Comparison of ENCODE assay signal across 10 cellular contexts in the genomic region with DNA sequence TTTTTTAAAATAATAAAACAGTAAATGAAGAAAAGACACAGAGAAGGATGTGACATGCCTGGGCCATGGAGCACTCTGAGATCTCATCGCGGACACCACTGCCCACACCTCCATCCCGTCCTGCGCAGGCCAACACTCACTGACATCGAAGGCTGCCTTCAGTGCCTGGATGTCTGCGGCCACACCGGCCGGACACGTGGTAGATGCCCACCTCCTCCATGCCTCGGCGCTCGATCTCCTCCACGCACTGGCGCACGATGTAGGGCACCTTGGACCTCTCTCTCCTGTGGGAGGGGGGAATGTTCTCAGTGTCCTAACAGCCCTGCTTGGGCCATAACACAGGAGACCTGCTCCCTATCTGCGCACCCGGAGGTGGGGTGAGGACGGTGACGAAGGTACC. TPM values are rescaled to one million over a fixed set of nuclear protein-coding genes. Genes with fewer than 3 reads are reported as not detected.
DNase-seq lines count a peak whose midpoint lies in the region; ATAC-seq and TF ChIP-seq lines count a peak whose summit lies in the region.
"Not testable (repeated sequence)": the region's sequence is repeated elsewhere in the genome, so short reads cannot be mapped to it uniquely, and the experiment has no call there.
"Had no signal": no experiment of that assay in that cellular context is flagged by ENCODE, and none has a peak within 500 bp of the region (broad histone marks: within the 10 kb centered on the region; RNA-seq: fewer than 3 reads in every experiment).

No MANE protein-coding gene starts in this region.

- intact Hi-C loops in dendritic cell treated with granulocyte-macrophage colony-stimulating factor and Interleukin-4, amounts not matched to agents 40 ng/mL and 50 ng/mL, for 4 days (cut with micrococcal nuclease), result not testable (repeated sequence)

- not testable (repeated sequence) for DNase-seq in WTC11 (ENCODE audit: low spot score); cardiac muscle cell (ENCODE audit: low read depth in 1 of 2, low spot score in 1 of 2); memory B cell (ENCODE audit: low spot score in 2 of 2); nephron progenitor cell; trophoblast cell
- peak; percentile 58 for DNase-seq in type B pancreatic cell (ENCODE audit: extremely low spot score, unreplicated experiment)

- no CpG with 5 or more reads among the region's 19 CpGs for WGBS in trophoblast cell (ENCODE audit: extremely low coverage, insufficient coverage, insufficient read length)

- not testable (repeated sequence) for H3K23ac ChIP-seq in trophoblast cell (ENCODE audit: low read length)

- not testable (repeated sequence) for H3K36me3 Mint-ChIP-seq in WTC11; dendritic cell treated with granulocyte-macrophage colony-stimulating factor and Interleukin-4, amounts not matched to agents 40 ng/mL and 50 ng/mL, for 4 days (ENCODE audit: low read depth); memory B cell; nephron progenitor cell (ENCODE audit: low read depth); type B pancreatic cell

- H3K18ac ChIP-seq in trophoblast cell (ENCODE audit: low read length), result peak overlapping the region; percentile 20

- H3K9me3 ChIP-seq in BLaER1 treated with 17β-estradiol and CSF1 and Interleukin-3, amounts not matched to agents 10 nM and 100 nM (replicated peaks in 1 of 11); cardiac muscle cell (ENCODE audit: low read depth); trophoblast cell (ENCODE audit: insufficient read depth, low read depth, low read length): not testable (repeated sequence)

- H4K20me1 ChIP-seq in BLaER1 treated with 17β-estradiol and CSF1 and Interleukin-3, amounts not matched to agents 10 nM and 100 nM, result not testable (repeated sequence)

- H3K4ac ChIP-seq in trophoblast cell (ENCODE audit: low read depth, low read length), result not testable (repeated sequence)

- not testable (repeated sequence) for TF ChIP-seq CTCF in WTC11 (IDR thresholded peaks at IDR 0.05); cardiac muscle cell (IDR thresholded peaks at IDR 0.05; ENCODE audit: low read depth, low read length); nephron progenitor cell (IDR thresholded peaks at IDR 0.05); type B pancreatic cell (conservative IDR thresholded peaks at IDR 0.05)

- H3K9ac ChIP-seq in BLaER1 treated with 17β-estradiol and CSF1 and Interleukin-3, amounts not matched to agents 10 nM and 100 nM, result peak overlapping the region in 1 of 11 experiments; percentile 49; a peak in 1 of 22 replicates
- H3K9ac ChIP-seq in trophoblast cell (ENCODE audit: low read length), result not testable (repeated sequence)

- not testable (repeated sequence) for H3K9me3 Mint-ChIP-seq in WTC11; dendritic cell treated with granulocyte-macrophage colony-stimulating factor and Interleukin-4, amounts not matched to agents 40 ng/mL and 50 ng/mL, for 4 days; memory B cell; nephron progenitor cell; type B pancreatic cell

- H3K27ac Mint-ChIP-seq in WTC11 (0 out of 2 replicates have a peak overlapping the region, but pooled peaks have one; percentile 15), memory B cell (peak overlapping the region; percentile 45), nephron progenitor cell (peak overlapping the region; percentile 72)
- peak overlapping the region; percentile 61 for H3K27ac Mint-ChIP-seq in dendritic cell treated with granulocyte-macrophage colony-stimulating factor and Interleukin-4, amounts not matched to agents 40 ng/mL and 50 ng/mL, for 4 days
- H3K27ac Mint-ChIP-seq in type B pancreatic cell, result not testable (repeated sequence)

- H3K79me2 ChIP-seq in trophoblast cell (ENCODE audit: control insufficient read depth, insufficient read depth, low read length, poor library complexity), result not testable (repeated sequence)

- peak overlapping the region; percentile 24 for H2BK12ac ChIP-seq in trophoblast cell (ENCODE audit: low read length)

- H2AK5ac ChIP-seq in trophoblast cell (ENCODE audit: low read length), result not testable (repeated sequence)

- H3K79me1 ChIP-seq in trophoblast cell (ENCODE audit: low read length), result not testable (repeated sequence)

- not testable (repeated sequence) for H4K12ac ChIP-seq in trophoblast cell (ENCODE audit: low read depth, low read length)

- POLR2A ChIA-PET in WTC11 (lab: Charles Lee), result not testable (repeated sequence)

- H3K27ac ChIP-seq in BLaER1 treated with 17β-estradiol and CSF1 and Interleukin-3, amounts not matched to agents 10 nM and 100 nM, result peak overlapping the region in 7 of 11 experiments; percentile 38 to 80 (median 70); a peak in 12 of 22 replicates
- peak overlapping the region; percentile 85 for H3K27ac ChIP-seq in cardiac muscle cell
- not testable (repeated sequence) for H3K27ac ChIP-seq in trophoblast cell (ENCODE audit: low read depth, low read length)

- not testable (repeated sequence) for H3K4me3 ChIP-seq in BLaER1 treated with 17β-estradiol and CSF1 and Interleukin-3, amounts not matched to agents 10 nM and 100 nM; cardiac muscle cell; trophoblast cell (ENCODE audit: low read depth, low read length)

- CTCF ChIA-PET in WTC11 (lab: Charles Lee), result not testable (repeated sequence)

- H2AFZ ChIP-seq in trophoblast cell (ENCODE audit: insufficient read depth, low read length, poor library complexity), result not testable (repeated sequence)

- peaks cover 21 to 54% (median 43%) of the 10 kb centered on the region in 10 experiments for H3K4me1 ChIP-seq in BLaER1 treated with 17β-estradiol and CSF1 and Interleukin-3, amounts not matched to agents 10 nM and 100 nM
- H3K4me1 ChIP-seq in cardiac muscle cell (ENCODE audit: low read depth), result not testable (repeated sequence)
- H3K4me1 ChIP-seq in trophoblast cell (ENCODE audit: control insufficient read depth in 1 of 2, insufficient read depth in 2 of 2, low read length in 2 of 2), result peaks cover 3 to 14% of the 10 kb centered on the region in 2 experiments

- not testable (repeated sequence) for H4K91ac ChIP-seq in trophoblast cell (ENCODE audit: low read depth, low read length)

- H2BK5ac ChIP-seq in trophoblast cell (ENCODE audit: low read depth, low read length, poor library complexity), result not testable (repeated sequence)

- H3K4me2 ChIP-seq in BLaER1 treated with 17β-estradiol and CSF1 and Interleukin-3, amounts not matched to agents 10 nM and 100 nM, result peak overlapping the region in 8 of 11 experiments; percentile 37 to 77 (median 60); a peak in 8 of 22 replicates
- not testable (repeated sequence) for H3K4me2 ChIP-seq in trophoblast cell (ENCODE audit: low read length)

- not testable (repeated sequence) for H3K36me3 ChIP-seq in BLaER1 treated with 17β-estradiol and CSF1 and Interleukin-3, amounts not matched to agents 10 nM and 100 nM; cardiac muscle cell; trophoblast cell (ENCODE audit: control insufficient read depth in 1 of 2, insufficient read depth in 2 of 2, low read length in 2 of 2)

- H4K8ac ChIP-seq in trophoblast cell (ENCODE audit: low read depth, low read length), result not testable (repeated sequence)

- not testable (repeated sequence) for H3K27me3 Mint-ChIP-seq in WTC11 (ENCODE audit: low read depth); dendritic cell treated with granulocyte-macrophage colony-stimulating factor and Interleukin-4, amounts not matched to agents 40 ng/mL and 50 ng/mL, for 4 days; memory B cell; nephron progenitor cell (ENCODE audit: low read depth, poor library complexity); type B pancreatic cell

- H3K14ac ChIP-seq in trophoblast cell (ENCODE audit: low read length), result peak overlapping the region; percentile 18

- not testable (repeated sequence) for H3K27me3 ChIP-seq in BLaER1 treated with 17β-estradiol and CSF1 and Interleukin-3, amounts not matched to agents 10 nM and 100 nM; cardiac muscle cell; trophoblast cell (ENCODE audit: insufficient read depth, low read length)

- not testable (repeated sequence) for H3K4me3 Mint-ChIP-seq in WTC11; dendritic cell treated with granulocyte-macrophage colony-stimulating factor and Interleukin-4, amounts not matched to agents 40 ng/mL and 50 ng/mL, for 4 days; memory B cell; type B pancreatic cell
- peak overlapping the region; percentile 18 for H3K4me3 Mint-ChIP-seq in nephron progenitor cell

- ATAC-seq in WTC11; memory B cell (ENCODE audit: low read depth): not testable (repeated sequence)

- not testable (repeated sequence) for H3K4me1 Mint-ChIP-seq in WTC11; dendritic cell treated with granulocyte-macrophage colony-stimulating factor and Interleukin-4, amounts not matched to agents 40 ng/mL and 50 ng/mL, for 4 days (ENCODE audit: low read depth); memory B cell
- H3K4me1 Mint-ChIP-seq in nephron progenitor cell, result peaks cover 44% of the 10 kb centered on the region
- peaks cover 22% of the 10 kb centered on the region for H3K4me1 Mint-ChIP-seq in type B pancreatic cell (ENCODE audit: unreplicated experiment)

- peak overlapping the region; percentile 5 for H2BK120ac ChIP-seq in trophoblast cell (ENCODE audit: insufficient read depth, low read length, poor library complexity)

RNA-seq across cellular contexts. Expression of gene SPECC1L, which starts 7.2 kb away (rescaled TPM):
- 44.6 to 51.0 TPM (median 45.2 TPM) in 3 replicates for total RNA-seq in WTC11 (2021)
- 36.9 and 43.2 TPM in 2 replicates for total RNA-seq in cardiac muscle cell
- polyA plus RNA-seq in cardiac muscle cell, result 19.7 and 26.9 TPM in 2 replicates
- 28.4 and 30.4 TPM in 2 replicates for polyA plus RNA-seq in trophoblast cell (2013)
- 68.7 and 89.0 TPM in 2 replicates for total RNA-seq in type B pancreatic cell (ENCODE audit: low replicate concordance)

RNA-seq across cellular contexts. Expression of gene GGT5, which starts 18.6 kb away (rescaled TPM):
- total RNA-seq in WTC11 (2021) (0.09 to 0.32 TPM (median 0.20 TPM) in 3 replicates), cardiac muscle cell (0.21 and 0.35 TPM in 2 replicates), type B pancreatic cell (ENCODE audit: low replicate concordance) (0.14 and 0.80 TPM in 2 replicates)
- 2.3 and 3.6 TPM in 2 replicates for polyA plus RNA-seq in cardiac muscle cell
- polyA plus RNA-seq in trophoblast cell (2013), result 8.2 and 9.1 TPM in 2 replicates
- total RNA-seq: CD4-positive, CD25-positive, alpha-beta regulatory T cell; CD8-positive, alpha-beta T cell had no signal
- polyA plus RNA-seq: CD4-positive, CD25-positive, alpha-beta regulatory T cell had no signal
